Comparison of ENCODE assay signal across 18 cellular contexts in the genomic region with DNA sequence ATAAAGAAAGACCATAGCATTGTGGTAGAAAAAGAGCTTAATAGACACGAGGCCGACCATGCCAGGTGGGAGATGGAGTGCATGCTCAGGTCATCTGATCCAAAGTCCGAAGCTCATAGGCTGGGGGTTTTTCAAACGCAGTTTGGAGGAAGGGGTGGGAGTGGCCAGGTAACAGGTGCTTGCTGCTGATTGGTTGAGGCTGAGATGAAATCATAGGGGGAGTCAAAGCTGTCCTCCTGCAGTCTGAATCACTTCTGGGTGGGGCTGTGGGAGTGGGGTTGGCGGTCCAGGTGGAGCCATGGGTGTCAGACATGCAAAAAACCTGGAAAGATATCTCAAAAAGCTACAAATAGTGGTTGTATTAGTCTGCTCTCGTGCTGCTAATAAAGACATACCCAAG. TPM values are rescaled to one million over a fixed set of nuclear protein-coding genes. Genes with fewer than 3 reads are reported as not detected.
DNase-seq lines count a peak whose midpoint lies in the region; ATAC-seq and TF ChIP-seq lines count a peak whose summit lies in the region.
"Had no signal": no experiment of that assay in that cellular context is flagged by ENCODE, and none has a peak within 500 bp of the region (broad histone marks: within the 10 kb centered on the region; RNA-seq: fewer than 3 reads in every experiment).

No MANE protein-coding gene starts in this region.

- H3K4me3 Mint-ChIP-seq in activated CD4-positive, alpha-beta memory T cell treated with anti-CD3 and anti-CD28 coated beads for 36 hours = no peak overlapping the region
- no peak overlapping the region for H3K4me3 Mint-ChIP-seq in activated CD4-positive, alpha-beta memory T cell treated with anti-CD3 and anti-CD28 coated beads, Interleukin-2, amount 10 ng/mL, durations not matched to agents 7 days and 5 days
- peak overlapping the region; percentile 66 for H3K4me3 Mint-ChIP-seq in neural crest cell
- no peak overlapping the region for H3K4me3 Mint-ChIP-seq in type B pancreatic cell

- no peak for ATAC-seq in GM18520 (IDR thresholded peaks at IDR 0.05; ENCODE audit: unreplicated experiment)
- ATAC-seq: GM12878 had no signal

- peaks cover 3% of the 10 kb centered on the region for H3K36me3 Mint-ChIP-seq in activated CD4-positive, alpha-beta memory T cell treated with anti-CD3 and anti-CD28 coated beads for 36 hours
- H3K36me3 Mint-ChIP-seq in activated CD4-positive, alpha-beta memory T cell treated with anti-CD3 and anti-CD28 coated beads, Interleukin-2, amount 10 ng/mL, durations not matched to agents 7 days and 5 days (ENCODE audit: low read depth) = peaks cover 4% of the 10 kb centered on the region
- peaks cover 3% of the 10 kb centered on the region for H3K36me3 Mint-ChIP-seq in neural crest cell (ENCODE audit: low read depth)
- H3K36me3 Mint-ChIP-seq in type B pancreatic cell = peaks cover 5% of the 10 kb centered on the region

- POLR2A ChIA-PET in activated CD4-positive, alpha-beta memory T cell treated with anti-CD3 and anti-CD28 coated beads for 36 hours (lab: Charles Lee) = no interaction called here
- POLR2A ChIA-PET in activated CD4-positive, alpha-beta memory T cell treated with anti-CD3 and anti-CD28 coated beads, Interleukin-2, amount 10 ng/mL, durations not matched to agents 7 days and 5 days (lab: Charles Lee) = no interaction called here

- peaks cover 7% of the 10 kb centered on the region for H3K9me3 Mint-ChIP-seq in activated CD4-positive, alpha-beta memory T cell treated with anti-CD3 and anti-CD28 coated beads for 36 hours
- peaks cover 11% of the 10 kb centered on the region for H3K9me3 Mint-ChIP-seq in activated CD4-positive, alpha-beta memory T cell treated with anti-CD3 and anti-CD28 coated beads, Interleukin-2, amount 10 ng/mL, durations not matched to agents 7 days and 5 days
- H3K9me3 Mint-ChIP-seq in neural crest cell (peaks cover 6% of the 10 kb centered on the region), type B pancreatic cell (peaks cover 5% of the 10 kb centered on the region)

- intact Hi-C loops in activated CD4-positive, alpha-beta memory T cell treated with anti-CD3 and anti-CD28 coated beads for 36 hours (cut with micrococcal nuclease) = no loop called here

- CTCF ChIA-PET in activated CD4-positive, alpha-beta memory T cell treated with anti-CD3 and anti-CD28 coated beads for 36 hours (lab: Charles Lee) = no interaction called here
- CTCF ChIA-PET in activated CD4-positive, alpha-beta memory T cell treated with anti-CD3 and anti-CD28 coated beads, Interleukin-2, amount 10 ng/mL, durations not matched to agents 7 days and 5 days (lab: Charles Lee) = interaction anchor here (1.4 kb wide), 1 partner anchor 134 kb away, joined by 3 read pairs; no protein-coding TSS in a partner anchor

- H3K4me1 Mint-ChIP-seq in activated CD4-positive, alpha-beta memory T cell treated with anti-CD3 and anti-CD28 coated beads for 36 hours (ENCODE audit: low read depth) = peaks cover 15% of the 10 kb centered on the region
- H3K4me1 Mint-ChIP-seq in activated CD4-positive, alpha-beta memory T cell treated with anti-CD3 and anti-CD28 coated beads, Interleukin-2, amount 10 ng/mL, durations not matched to agents 7 days and 5 days = peaks cover 23% of the 10 kb centered on the region
- peaks cover 19% of the 10 kb centered on the region for H3K4me1 Mint-ChIP-seq in neural crest cell
- peaks cover 16% of the 10 kb centered on the region for H3K4me1 Mint-ChIP-seq in type B pancreatic cell (ENCODE audit: unreplicated experiment)

- no peak for DNase-seq in activated CD4-positive, alpha-beta memory T cell treated with anti-CD3 and anti-CD28 coated beads for 36 hours
- no peak for DNase-seq in activated CD4-positive, alpha-beta memory T cell treated with anti-CD3 and anti-CD28 coated beads, Interleukin-2, amount 10 ng/mL, durations not matched to agents 7 days and 5 days
- peak; percentile 1 for DNase-seq in NCI-H69 (lab: John Stamatoyannopoulos, UW)
- DNase-seq in neural crest cell (ENCODE audit: low read depth, low spot score) = no peak
- peak; percentile 15 for DNase-seq in type B pancreatic cell (ENCODE audit: extremely low spot score, unreplicated experiment)
- no peak for DNase-seq in activated T-cell treated with anti-CD3 and anti-CD28 coated beads, Interleukin-2, amount 50 U/mL, for 48 hours
- DNase-seq: BE2C; C1 segment of cervical spinal cord; CD4-positive, CD25-positive, alpha-beta regulatory T cell; CD8-positive, alpha-beta memory T cell; COR-L47; DMS 273 treated with DMSO at 0.1 percent for 48 hours; DMS53; DND-41; EL; HCEC 1CT had no signal

- no peak for TF ChIP-seq CTCF in neural crest cell (conservative IDR thresholded peaks at IDR 0.05)
- TF ChIP-seq CTCF in type B pancreatic cell (conservative IDR thresholded peaks at IDR 0.05) = no peak

- peak overlapping the region; percentile 4 for H3K27ac Mint-ChIP-seq in activated CD4-positive, alpha-beta memory T cell treated with anti-CD3 and anti-CD28 coated beads for 36 hours
- H3K27ac Mint-ChIP-seq in activated CD4-positive, alpha-beta memory T cell treated with anti-CD3 and anti-CD28 coated beads, Interleukin-2, amount 10 ng/mL, durations not matched to agents 7 days and 5 days = no peak overlapping the region
- no peak overlapping the region for H3K27ac Mint-ChIP-seq in neural crest cell (ENCODE audit: unreplicated experiment)
- H3K27ac Mint-ChIP-seq in type B pancreatic cell = no peak overlapping the region

- peaks cover 29% of the 10 kb centered on the region for H3K27me3 Mint-ChIP-seq in activated CD4-positive, alpha-beta memory T cell treated with anti-CD3 and anti-CD28 coated beads for 36 hours
- peaks cover 12% of the 10 kb centered on the region for H3K27me3 Mint-ChIP-seq in activated CD4-positive, alpha-beta memory T cell treated with anti-CD3 and anti-CD28 coated beads, Interleukin-2, amount 10 ng/mL, durations not matched to agents 7 days and 5 days
- peaks cover 33% of the 10 kb centered on the region for H3K27me3 Mint-ChIP-seq in neural crest cell (ENCODE audit: low read depth)
- peaks cover 19% of the 10 kb centered on the region for H3K27me3 Mint-ChIP-seq in type B pancreatic cell

RNA-seq across cellular contexts. Expression of gene ERCC6, which starts 2.8 kb away (rescaled TPM):
- total RNA-seq in activated CD4-positive, alpha-beta memory T cell treated with anti-CD3 and anti-CD28 coated beads for 36 hours = 10 to 100 TPM; 17.5 to 18.8 TPM
- 10 to 100 TPM; 24.9 to 29.2 TPM for total RNA-seq in activated CD4-positive, alpha-beta memory T cell treated with anti-CD3 and anti-CD28 coated beads, Interleukin-2, amount 10 ng/mL, durations not matched to agents 7 days and 5 days
- total RNA-seq in neural crest cell (19.7 and 23.0 TPM in 2 replicates), type B pancreatic cell (ENCODE audit: low replicate concordance) (28.5 and 36.9 TPM in 2 replicates)

Comparison
In these comparisons a context has a peak if more than half of its experiments do, and no peak if none do; other contexts are left out.
1. DNase-seq: peak in NCI-H69 (single experiment) and type B pancreatic cell (single experiment); none in activated CD4-positive, alpha-beta memory T cell treated with anti-CD3 and anti-CD28 coated beads for 36 hours (single experiment), activated CD4-positive, alpha-beta memory T cell treated with anti-CD3 and anti-CD28 coated beads, Interleukin-2, amount 10 ng/mL, durations not matched to agents 7 days and 5 days (single experiment), neural crest cell (single experiment) and activated T-cell treated with anti-CD3 and anti-CD28 coated beads, Interleukin-2, amount 50 U/mL, for 48 hours (0 of 2).